15 cellular contexts compared by ENCODE assay signal in genomic region chr6:26105109-26105730, GRCh38. TPM values are rescaled to one million over a fixed set of nuclear protein-coding genes. Genes with fewer than 3 reads are reported as not detected.
A peak's percentile ranks its signal among the peaks of the same experiment; 100 is the strongest.
DNase-seq lines count a peak whose midpoint lies in the region; ATAC-seq and TF ChIP-seq lines count a peak whose summit lies in the region.
"Had no signal": no experiment of that assay in that cellular context is flagged by ENCODE, and none has a peak within 500 bp of the region (broad histone marks: within the 10 kb centered on the region; RNA-seq: fewer than 3 reads in every experiment).

No MANE protein-coding gene starts in this region.

- POLR2A ChIA-PET in CD4-positive, alpha-beta memory T cell (lab: Charles Lee; ENCODE audit: partially characterized antibody), result interaction anchor here (0.9 to 6.6 kb wide), 23 partner anchors 9 to 1788 kb away, joined by 3 to 290 read pairs (median 23); partner anchors contain the start of gene HFE

- H3K4me1 Mint-ChIP-seq in CD4-positive, alpha-beta memory T cell, result peaks cover 11 to 19% (median 15%) of the 10 kb centered on the region in 4 donors
- H3K4me1 Mint-ChIP-seq in dendritic cell treated with granulocyte-macrophage colony-stimulating factor and Interleukin-4, amounts not matched to agents 40 ng/mL and 50 ng/mL, for 4 days (ENCODE audit: low read depth), result peaks cover 7% of the 10 kb centered on the region

- TF ChIP-seq EP300 in tibial nerve (IDR thresholded peaks at IDR 0.05), result no peak

- peaks cover 0 to 7% (median 0%) of the 10 kb centered on the region in 8 donors for H3K9me3 Mint-ChIP-seq in CD4-positive, alpha-beta memory T cell
- no peaks in the 10 kb centered on the region for H3K9me3 Mint-ChIP-seq in dendritic cell treated with granulocyte-macrophage colony-stimulating factor and Interleukin-4, amounts not matched to agents 40 ng/mL and 50 ng/mL, for 4 days

- H3K4me1 ChIP-seq in CD4-positive, alpha-beta memory T cell (ENCODE audit: insufficient read depth, low read length), result peaks cover 17% of the 10 kb centered on the region
- H3K4me1 ChIP-seq in OCI-LY3 (ENCODE audit: low read length) (peaks cover 10% of the 10 kb centered on the region), tibial nerve (peaks cover 0 to 12% (median 0%) of the 10 kb centered on the region in 4 donors)

- no peaks in the 10 kb centered on the region for H3K9me3 ChIP-seq in CD4-positive, alpha-beta memory T cell (ENCODE audit: control insufficient read depth in 1 of 2, low read length in 2 of 2)
- H3K9me3 ChIP-seq in OCI-LY3 (ENCODE audit: insufficient read depth, low read length) (peaks cover 6% of the 10 kb centered on the region; the same call in 1 of the 2 replicates), tibial nerve (no peaks in the 10 kb centered on the region)
- H3K9me3 ChIP-seq: esophagus squamous epithelium, suprapubic skin had no signal

- H2AFZ ChIP-seq in OCI-LY3 (ENCODE audit: low read depth, low read length), result no peak overlapping the region

- H3K36me3 Mint-ChIP-seq in CD4-positive, alpha-beta memory T cell, result peaks cover 0 to 6% of the 10 kb centered on the region in 2 donors
- no peaks in the 10 kb centered on the region for H3K36me3 Mint-ChIP-seq in dendritic cell treated with granulocyte-macrophage colony-stimulating factor and Interleukin-4, amounts not matched to agents 40 ng/mL and 50 ng/mL, for 4 days (ENCODE audit: low read depth)

- CTCF ChIA-PET in CD4-positive, alpha-beta memory T cell (lab: Charles Lee; ENCODE audit: partially characterized antibody), result interaction anchor here (1.0 to 14.2 kb wide), 7 partner anchors 9 to 111 kb away, joined by 3 to 533 read pairs (median 6); partner anchors contain the start of gene HFE

- no peaks in the 10 kb centered on the region for H4K20me1 ChIP-seq in OCI-LY3 (ENCODE audit: insufficient read depth, low read length)

- no peak for DNase-seq in CD4-positive, alpha-beta memory T cell
- DNase-seq in NCI-H2171 (lab: John Stamatoyannopoulos, UW) (no peak), A172 (ENCODE audit: low spot score) (no peak), tibial nerve (ENCODE audit: low spot score in 2 of 2) (no peak)
- DNase-seq: dermis blood vessel endothelial cell, esophagus squamous epithelium, GDM1, hippocampal formation, MV-4-11 had no signal

- H3K27me3 ChIP-seq in CD4-positive, alpha-beta memory T cell (ENCODE audit: insufficient read depth, low read length), result no peaks in the 10 kb centered on the region
- H3K27me3 ChIP-seq in OCI-LY3 (ENCODE audit: low read depth, low read length) (no peaks in the 10 kb centered on the region), tibial nerve (no peaks in the 10 kb centered on the region)
- H3K27me3 ChIP-seq: esophagus squamous epithelium, suprapubic skin had no signal

- intact Hi-C loops in CD4-positive, alpha-beta memory T cell (cut with micrococcal nuclease), result loop anchor here (2.0 kb wide), 2 partner anchors 84 to 94 kb away; a partner anchor contains a TSS
- intact Hi-C loops in dendritic cell treated with granulocyte-macrophage colony-stimulating factor and Interleukin-4, amounts not matched to agents 40 ng/mL and 50 ng/mL, for 4 days (cut with micrococcal nuclease), result no loop called here

- 87 to 90% methylated on average over 8 of the region's 8 CpGs for WGBS in tibial nerve, 2 donors

- H3K4me3 ChIP-seq in CD4-positive, alpha-beta memory T cell (ENCODE audit: low read length in 2 of 2), result no peak overlapping the region
- H3K4me3 ChIP-seq in OCI-LY3 (ENCODE audit: low read length), result no peak overlapping the region
- H3K4me3 ChIP-seq in tibial nerve, result no peak overlapping the region
- H3K4me3 ChIP-seq: SK-N-MC had no signal

- no peaks in the 10 kb centered on the region for H3K79me2 ChIP-seq in OCI-LY3 (ENCODE audit: low read length)

- H3K36me3 ChIP-seq in CD4-positive, alpha-beta memory T cell (ENCODE audit: insufficient read depth, low read length), result no peaks in the 10 kb centered on the region
- H3K36me3 ChIP-seq in OCI-LY3 (replicated peaks; ENCODE audit: low read depth, low read length) (peaks cover 4% of the 10 kb centered on the region), tibial nerve (no peaks in the 10 kb centered on the region)
- H3K36me3 ChIP-seq: esophagus squamous epithelium, suprapubic skin had no signal

- no peak for TF ChIP-seq POLR2A in tibial nerve (IDR thresholded peaks at IDR 0.05)

- peak overlapping the region in 2 of 8 donors; percentile 10 to 29 for H3K4me3 Mint-ChIP-seq in CD4-positive, alpha-beta memory T cell
- H3K4me3 Mint-ChIP-seq in dendritic cell treated with granulocyte-macrophage colony-stimulating factor and Interleukin-4, amounts not matched to agents 40 ng/mL and 50 ng/mL, for 4 days, result peak overlapping the region; percentile 4

- peaks cover 2 to 6% of the 10 kb centered on the region in 2 donors for H3K27me3 Mint-ChIP-seq in CD4-positive, alpha-beta memory T cell
- H3K27me3 Mint-ChIP-seq in dendritic cell treated with granulocyte-macrophage colony-stimulating factor and Interleukin-4, amounts not matched to agents 40 ng/mL and 50 ng/mL, for 4 days, result no peaks in the 10 kb centered on the region

- no peak overlapping the region for H3K9ac ChIP-seq in OCI-LY3 (ENCODE audit: low read length)

- peak overlapping the region in 4 of 7 donors; percentile 18 to 100 (median 50) for H3K27ac Mint-ChIP-seq in CD4-positive, alpha-beta memory T cell
- no peak overlapping the region for H3K27ac Mint-ChIP-seq in dendritic cell treated with granulocyte-macrophage colony-stimulating factor and Interleukin-4, amounts not matched to agents 40 ng/mL and 50 ng/mL, for 4 days

- no peak overlapping the region for H3K4me2 ChIP-seq in OCI-LY3 (ENCODE audit: low read length)

- H3K27ac ChIP-seq in 22Rv1 (peak overlapping the region; percentile 93), OCI-LY3 (ENCODE audit: low read length) (peak overlapping the region; percentile 97), tibial nerve (no peak overlapping the region)
- no peak overlapping the region for H3K27ac ChIP-seq in CD4-positive, alpha-beta memory T cell (ENCODE audit: low read depth, low read length)

- TF ChIP-seq CTCF in 22Rv1 (IDR thresholded peaks at IDR 0.05) (no peak), OCI-LY3 (IDR thresholded peaks at IDR 0.05; ENCODE audit: low read depth, low read length) (no peak), tibial nerve (IDR thresholded peaks at IDR 0.05) (no peak)

- no peak for ATAC-seq in GM21367 (IDR thresholded peaks at IDR 0.05; ENCODE audit: unreplicated experiment)

RNA-seq across cellular contexts. Expression of gene HFE, which starts 18.0 kb away (rescaled TPM):
- total RNA-seq in CD4-positive, alpha-beta memory T cell, result 1 to 10 TPM; 3.5 to 4.2 TPM
- 1 to 10 TPM; 3.4 to 4.2 TPM for polyA plus RNA-seq in CD4-positive, alpha-beta memory T cell
- total RNA-seq in A172 (2014; rRNA removed; shearing (Covaris generic)), result 15.6 and 17.0 TPM in 2 replicates
- total RNA-seq in tibial nerve, result 10 to 100 TPM in 2 of 4 donors, 1 to 10 TPM in 2; 5.9 to 11.0 (median 9.0) TPM

Comparison
In these comparisons a context has a peak if more than half of its experiments do, and no peak if none do; other contexts are left out.
1. H3K27ac ChIP-seq: peak in 22Rv1 (single experiment) and OCI-LY3 (single experiment); none in CD4-positive, alpha-beta memory T cell (single experiment) and tibial nerve (0 of 4).